In the genomic region with DNA sequence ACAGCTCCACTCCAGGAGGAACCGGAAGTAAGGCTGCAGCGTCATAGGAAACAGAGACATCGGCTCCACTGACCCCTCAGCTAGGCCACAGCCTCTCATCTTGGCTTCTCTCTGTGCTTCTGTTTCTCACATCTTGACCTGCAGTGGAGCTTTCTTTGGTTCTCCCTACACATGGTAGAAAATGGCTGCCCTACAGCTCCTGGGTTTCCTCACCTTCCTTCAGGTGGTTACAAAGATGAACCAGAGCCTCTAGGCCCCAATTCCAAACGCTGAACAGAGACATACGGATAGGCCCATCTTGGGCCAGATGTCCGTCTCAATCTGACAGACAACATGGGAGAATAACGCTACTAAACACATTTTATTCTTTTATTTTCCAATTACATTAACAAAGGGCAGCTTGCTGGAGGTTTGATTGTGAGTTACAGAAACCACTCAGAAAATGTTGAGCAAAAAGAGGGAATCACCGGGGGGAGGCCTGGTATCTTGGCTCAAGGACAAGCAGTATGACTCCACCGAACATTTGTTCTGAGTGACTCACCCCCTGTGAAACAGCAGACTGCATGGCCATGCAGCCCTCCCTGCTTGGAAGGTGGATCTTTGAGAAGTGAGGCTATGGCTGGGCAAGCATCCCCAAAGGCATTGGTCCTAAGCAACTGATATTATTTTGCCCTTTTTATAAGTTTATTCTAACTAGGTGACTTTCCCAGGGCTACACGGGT, we compare ENCODE assay signal across 12 cellular contexts.
DNase-seq lines count a peak whose midpoint lies in the region; ATAC-seq and TF ChIP-seq lines count a peak whose summit lies in the region.
"Had no signal": no experiment of that assay in that cellular context is flagged by ENCODE, and none has a peak within 500 bp of the region (broad histone marks: within the 10 kb centered on the region; RNA-seq: fewer than 3 reads in every experiment).

No MANE protein-coding gene starts in this region.

- H3K4me3 ChIP-seq in AG04450 (ENCODE audit: low read depth, low read length) (no peak overlapping the region), astrocyte of the spinal cord (ENCODE audit: low read depth, low read length) (no peak overlapping the region)

- no peaks in the 10 kb centered on the region for H3K36me3 Mint-ChIP-seq in mesothelial cell of epicardium
- H3K36me3 Mint-ChIP-seq: CD8-positive, alpha-beta memory T cell had no signal

- no peaks in the 10 kb centered on the region for H3K27me3 ChIP-seq in AG04450 (ENCODE audit: control insufficient read depth, insufficient read depth, low read length)

- POLR2A ChIA-PET in AG04450 (lab: Yijun Ruan, JAX): no interaction called here

- H3K27ac ChIP-seq in AG04450 (ENCODE audit: low read depth, low read length): peak overlapping the region; percentile 85

- no peak overlapping the region for H3K27ac Mint-ChIP-seq in mesothelial cell of epicardium
- H3K27ac Mint-ChIP-seq: activated CD8-positive, alpha-beta T cell treated with anti-CD3 and anti-CD28 coated beads, Interleukin-2, amount 10 ng/mL, durations not matched to agents 7 days and 5 days; CD8-positive, alpha-beta memory T cell had no signal

- no peak overlapping the region for H3K4me3 Mint-ChIP-seq in mesothelial cell of epicardium
- H3K4me3 Mint-ChIP-seq: activated CD8-positive, alpha-beta T cell treated with anti-CD3 and anti-CD28 coated beads, Interleukin-2, amount 10 ng/mL, durations not matched to agents 7 days and 5 days; CD8-positive, alpha-beta memory T cell had no signal

- DNase-seq in AG04450 (ENCODE audit: low read depth, low spot score) (peak; percentile 87), HS-5 (ENCODE audit: low read depth) (peak; percentile 92), astrocyte of the spinal cord (ENCODE audit: low read depth, low spot score) (peak; percentile 95), kidney glomerular epithelial cell (lab: John Stamatoyannopoulos, UW) (peak; percentile 79), GM13977 (ENCODE audit: low spot score) (no peak), mesothelial cell of epicardium (ENCODE audit: low spot score in 2 of 2, unreplicated experiment in 2 of 2) (no peak), NCI-H146 treated with DMSO at 0.1 percent for 48 hours (lab: John Stamatoyannopoulos, UW; ENCODE audit: unreplicated experiment) (no peak)
- DNase-seq: activated CD8-positive, alpha-beta T cell treated with anti-CD3 and anti-CD28 coated beads, Interleukin-2, amount 10 ng/mL, durations not matched to agents 7 days and 5 days; CD8-positive, alpha-beta memory T cell; NCI-H2029; SIG-M5 had no signal

- CTCF ChIA-PET in AG04450 (lab: Charles Lee): interaction anchor here (1.0 to 1.4 kb wide), 2 partner anchors 28 to 209 kb away, joined by 3 read pairs; no protein-coding TSS in a partner anchor

- no peaks in the 10 kb centered on the region for H3K9me3 Mint-ChIP-seq in mesothelial cell of epicardium

- H3K27me3 Mint-ChIP-seq in mesothelial cell of epicardium (ENCODE audit: low read depth): no peaks in the 10 kb centered on the region

- peaks cover 9% of the 10 kb centered on the region for H3K4me1 Mint-ChIP-seq in mesothelial cell of epicardium
- H3K4me1 Mint-ChIP-seq: CD8-positive, alpha-beta memory T cell had no signal

- in situ Hi-C loops in astrocyte of the spinal cord (cut with HindIII; ENCODE audit: low sequenced_read_pairs): no loop called here
- in situ Hi-C loops in GM13977 (cut with MboI; ENCODE audit: low pct_unique_long_range_greater_than_20kb, low sequenced_read_pairs, unreplicated experiment): no loop called here

- no peak for ATAC-seq in GM19463 (IDR thresholded peaks at IDR 0.05; ENCODE audit: unreplicated experiment)
- ATAC-seq: activated CD8-positive, alpha-beta T cell treated with anti-CD3 and anti-CD28 coated beads, Interleukin-2, amount 10 ng/mL, durations not matched to agents 7 days and 5 days had no signal

- no peaks in the 10 kb centered on the region for H3K9me3 ChIP-seq in AG04450 (ENCODE audit: control insufficient read depth, insufficient read depth, low read length)

- TF ChIP-seq CTCF in AG04450 (IDR thresholded peaks at IDR 0.05; ENCODE audit: low read depth, low read length) (no peak), astrocyte of the spinal cord (IDR thresholded peaks at IDR 0.05; ENCODE audit: low read depth, low read length) (no peak), GM13977 (IDR thresholded peaks at IDR 0.05; ENCODE audit: extremely low read depth, insufficient read depth, missing control alignments) (no peak), mesothelial cell of epicardium (IDR thresholded peaks at IDR 0.05; ENCODE audit: unreplicated experiment) (no peak)

Comparison
In these comparisons a context has a peak if more than half of its experiments do, and no peak if none do; other contexts are left out.
1. DNase-seq: peak in AG04450 (single experiment), HS-5 (single experiment), astrocyte of the spinal cord (single experiment) and kidney glomerular epithelial cell (single experiment); none in GM13977 (single experiment), mesothelial cell of epicardium (0 of 2) and NCI-H146 treated with DMSO at 0.1 percent for 48 hours (single experiment).